In genomic region chr22:40610329-40610850, GRCh38 we compare ENCODE assay signal across 1 cellular context.
TF ChIP-seq lines count a peak whose summit lies in the region.

No MANE protein-coding gene starts in this region.

TF ChIP-seq in GM23338, 12 proteins besides CTCF, POLR2A, EP300 and RAD21 (continued from another document):
- no peak for TF ChIP-seq ETS1 (IDR thresholded peaks at IDR 0.05)
- no peak for TF ChIP-seq EZH2 (IDR thresholded peaks at IDR 0.05; ENCODE audit: low read depth, unreplicated experiment)
- no peak for TF ChIP-seq REST (IDR thresholded peaks at IDR 0.05; ENCODE audit: unreplicated experiment)
- no peak for TF ChIP-seq JUNB (IDR thresholded peaks at IDR 0.05; ENCODE audit: unreplicated experiment)
- no peak for TF ChIP-seq ZNF462 (CRISPR knock-in tag; IDR thresholded peaks at IDR 0.05)
- TF ChIP-seq NANOG (IDR thresholded peaks at IDR 0.05; ENCODE audit: borderline replicate concordance) = no peak
- no peak for TF ChIP-seq EZH2phosphoT487 (IDR thresholded peaks at IDR 0.05; ENCODE audit: unreplicated experiment)
